ENCODE assay signal across 10 cellular contexts in the genomic region with DNA sequence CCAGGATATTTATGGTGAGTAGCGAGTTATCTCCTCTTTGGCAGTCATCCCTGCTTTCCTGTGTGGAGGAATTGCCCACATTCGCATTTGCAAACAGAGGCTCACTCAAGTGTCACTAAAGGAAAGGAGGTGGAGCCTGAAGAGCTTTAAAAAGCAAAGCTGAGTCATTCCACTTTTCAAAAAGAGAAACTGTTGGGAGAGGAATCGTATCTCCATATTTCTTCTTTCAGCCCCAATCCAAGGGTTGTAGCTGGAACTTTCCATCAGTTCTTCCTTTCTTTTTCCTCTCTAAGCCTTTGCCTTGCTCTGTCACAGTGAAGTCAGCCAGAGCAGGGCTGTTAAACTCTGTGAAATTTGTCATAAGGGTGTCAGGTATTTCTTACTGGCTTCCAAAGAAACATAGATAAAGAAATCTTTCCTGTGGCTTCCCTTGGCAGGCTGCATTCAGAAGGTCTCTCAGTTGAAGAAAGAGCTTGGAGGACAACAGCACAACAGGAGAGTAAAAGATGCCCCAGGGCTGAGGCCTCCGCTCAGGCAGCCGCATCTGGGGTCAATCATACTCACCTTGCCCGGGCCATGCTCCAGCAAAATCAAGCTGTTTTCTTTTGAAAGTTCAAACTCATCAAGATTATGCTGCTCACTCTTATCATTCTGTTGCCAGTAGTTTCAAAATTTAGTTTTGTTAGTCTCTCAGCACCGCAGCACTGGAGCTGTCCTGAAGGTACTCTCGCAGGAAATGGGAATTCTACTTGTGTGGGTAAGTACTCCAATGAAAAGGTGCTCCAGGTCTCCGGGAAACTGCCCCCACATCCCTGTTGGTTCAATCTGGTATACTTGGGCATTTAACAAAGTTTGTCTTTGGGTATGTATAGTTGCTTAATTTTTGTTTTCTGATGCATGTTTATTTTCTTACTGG. TPM values are rescaled to one million over a fixed set of nuclear protein-coding genes. Genes with fewer than 3 reads are reported as not detected.
DNase-seq lines count a peak whose midpoint lies in the region; ATAC-seq and TF ChIP-seq lines count a peak whose summit lies in the region.
"Had no signal": no experiment of that assay in that cellular context is flagged by ENCODE, and none has a peak within 500 bp of the region (broad histone marks: within the 10 kb centered on the region; RNA-seq: fewer than 3 reads in every experiment).

Gene EGF (plus strand): TSS at position 178 of the 916 bp plus-strand sequence. CDS start 453 bp downstream, at position 631.

- no peaks in the 10 kb centered on the region for H3K4me1 ChIP-seq in IMR-90 (ENCODE audit: control insufficient read depth, insufficient read depth, low read length)
- peaks cover 4% of the 10 kb centered on the region for H3K4me1 ChIP-seq in mesenchymal stem cell (ENCODE audit: control insufficient read depth, insufficient read depth, low read depth, low read length)

- CTCF ChIA-PET in IMR-90 (lab: Yijun Ruan, JAX) = no interaction called here

- no peak within 1 kb of the TSS for H2AK5ac ChIP-seq in IMR-90 (ENCODE audit: low read depth, low read length)
- H2AK5ac ChIP-seq in mesenchymal stem cell (ENCODE audit: low read length, severe bottlenecking) = no peak within 1 kb of the TSS

- WGBS in IMR-90 (ENCODE audit: extremely low coverage in 2 of 2, insufficient read length in 1 of 2), 2 experiments = 56% methylated on average over 3 of the region's 9 CpGs; no CpG with 5 or more reads in 1 of the 2 experiments
- WGBS in mesenchymal stem cell = 61% methylated on average over 9 of the region's 9 CpGs

- H3K9me3 Mint-ChIP-seq in stimulated activated naive B cell treated with anti-CD40 and anti-IgM and Interleukin-4, amounts not matched to agents 10 μg/mL and 1 μg/mL and 100 μg/mL, for 72 hours = no peaks in the 10 kb centered on the region

- POLR2A ChIA-PET in IMR-90 (lab: Charles Lee; ENCODE audit: unreplicated experiment) = no interaction called here

- TF ChIP-seq RAD21 in IMR-90 (IDR thresholded peaks at IDR 0.05; ENCODE audit: low read length) = no peak

- TF ChIP-seq CTCF in AG10803 (conservative IDR thresholded peaks at IDR 0.05; ENCODE audit: low read length) (no peak), IMR-90 (conservative IDR thresholded peaks at IDR 0.05; ENCODE audit: low read depth, low read length) (no peak), choroid plexus epithelial cell (conservative IDR thresholded peaks at IDR 0.05; ENCODE audit: low read depth, low read length) (no peak)

- H3K27me3 ChIP-seq in IMR-90 (ENCODE audit: control insufficient read depth, insufficient read depth, low read length) (peaks cover 1% of the 10 kb centered on the region; the same call in 1 of the 2 replicates), mesenchymal stem cell (ENCODE audit: control insufficient read depth in 1 of 2, insufficient read depth in 1 of 2, low read length in 2 of 2) (peaks cover 3 to 19% of the 10 kb centered on the region in 2 experiments)

- peak within 1 kb of the TSS; percentile 82 for H3K4me2 ChIP-seq in IMR-90 (ENCODE audit: low read depth, low read length)
- H3K4me2 ChIP-seq in mesenchymal stem cell (ENCODE audit: low read length, poor library complexity, severe bottlenecking) = peak within 1 kb of the TSS; percentile 36

- H3K4ac ChIP-seq in IMR-90 (ENCODE audit: low read depth, low read length) (peak within 1 kb of the TSS; percentile 42; the same call in 1 of the 2 replicates), mesenchymal stem cell (ENCODE audit: low read depth in 1 of 2, low read length in 2 of 2) (no peak within 1 kb of the TSS)

- no peak within 1 kb of the TSS for H2BK5ac ChIP-seq in IMR-90 (ENCODE audit: low read depth, low read length, poor library complexity, severe bottlenecking)
- H2BK5ac ChIP-seq in mesenchymal stem cell (ENCODE audit: low read depth, low read length, poor library complexity, severe bottlenecking) = no peak within 1 kb of the TSS

- peak within 1 kb of the TSS; percentile 21 to 82 for H2BK12ac ChIP-seq in mesenchymal stem cell (ENCODE audit: low read length in 2 of 2)

- DNase-seq in AG10803 (ENCODE audit: low read depth) = peak; percentile 26
- peak; percentile 50 for DNase-seq in IMR-90
- peak; percentile 49 for DNase-seq in choroid plexus epithelial cell (ENCODE audit: low read depth)
- peak; percentile 73 for DNase-seq in mesenchymal stem cell
- no peak for DNase-seq in stimulated activated naive B cell treated with anti-CD40 and anti-IgM and Interleukin-4, amounts not matched to agents 10 μg/mL and 1 μg/mL and 100 μg/mL, for 72 hours
- no peak for DNase-seq in stimulated activated CD4-positive, alpha-beta T cell treated with anti-CD3 and anti-CD28 coated beads, Interleukin-12 subunit alpha, Interleukin-12 subunit beta, amount 100 ng/mL, for 4 hours
- DNase-seq: stimulated activated CD4-positive, alpha-beta T cell treated with anti-CD3 and anti-CD28 coated beads, Interleukin-4, amount 100 ng/mL, for 1 hour had no signal

- H3K27me3 Mint-ChIP-seq in stimulated activated naive B cell treated with anti-CD40 and anti-IgM and Interleukin-4, amounts not matched to agents 10 μg/mL and 1 μg/mL and 100 μg/mL, for 72 hours = peaks cover 0 to 7% of the 10 kb centered on the region in 2 donors

- no peak within 1 kb of the TSS for H3K27ac Mint-ChIP-seq in stimulated activated naive B cell treated with anti-CD40 and anti-IgM and Interleukin-4, amounts not matched to agents 10 μg/mL and 1 μg/mL and 100 μg/mL, for 72 hours

- H3K9me3 ChIP-seq in IMR-90 (ENCODE audit: control insufficient read depth, insufficient read depth, low read length) (no peaks in the 10 kb centered on the region), mesenchymal stem cell (ENCODE audit: control insufficient read depth, low read length) (no peaks in the 10 kb centered on the region)

- H4K20me1 ChIP-seq in IMR-90 (ENCODE audit: insufficient read depth, low read length) = no peaks in the 10 kb centered on the region

- H3K36me3 ChIP-seq in IMR-90 (ENCODE audit: control insufficient read depth, insufficient read depth, low read length) = no peaks in the 10 kb centered on the region
- H3K36me3 ChIP-seq in mesenchymal stem cell (ENCODE audit: control insufficient read depth in 1 of 2, insufficient read depth in 2 of 2, low read depth in 1 of 2, low read length in 2 of 2) = no peaks in the 10 kb centered on the region

- dilution Hi-C loops in IMR-90 (cut with HindIII; ENCODE audit: low sequenced_read_pairs, unreplicated experiment) = no loop called here

- H4K91ac ChIP-seq in IMR-90 (ENCODE audit: insufficient read depth, low read depth, low read length) (no peak within 1 kb of the TSS), mesenchymal stem cell (ENCODE audit: low read length) (no peak within 1 kb of the TSS)

- H3K27ac ChIP-seq in IMR-90 (ENCODE audit: insufficient read depth, low read length) (no peak within 1 kb of the TSS), mesenchymal stem cell (ENCODE audit: low read length, poor library complexity, severe bottlenecking) (peak within 1 kb of the TSS; percentile 16)

- H3K9me1 ChIP-seq in IMR-90 (ENCODE audit: insufficient read depth, low read length) = no peaks in the 10 kb centered on the region; the same call in 1 of the 2 replicates

- no peak within 1 kb of the TSS for H3K4me3 Mint-ChIP-seq in stimulated activated naive B cell treated with anti-CD40 and anti-IgM and Interleukin-4, amounts not matched to agents 10 μg/mL and 1 μg/mL and 100 μg/mL, for 72 hours

- no peak within 1 kb of the TSS for H3K14ac ChIP-seq in IMR-90 (replicated peaks; ENCODE audit: low read depth, low read length)
- H3K14ac ChIP-seq in mesenchymal stem cell (ENCODE audit: low read length in 2 of 2) = peak within 1 kb of the TSS in 1 of 2 experiments; percentile 26

- ATAC-seq in IMR-90 (ENCODE audit: low read depth) = peak; percentile 79
- no peak for ATAC-seq in stimulated activated naive B cell treated with anti-CD40 and anti-IgM and Interleukin-4, amounts not matched to agents 10 μg/mL and 1 μg/mL and 100 μg/mL, for 72 hours (replicated peaks)
- no peak for ATAC-seq in HG03025 (IDR thresholded peaks at IDR 0.05; ENCODE audit: low FRiP score, unreplicated experiment)
- ATAC-seq in HG03442 (IDR thresholded peaks at IDR 0.05; ENCODE audit: unreplicated experiment) = no peak

- no TSS peak for BruUV-seq in IMR-90 (replicated peaks; lab: Mats Ljungman, UMichigan)

- in situ Hi-C loops in IMR-90 (cut with MboI; ENCODE audit: low sequenced_read_pairs) = no loop called here

- no peaks in the 10 kb centered on the region for H3K36me3 Mint-ChIP-seq in stimulated activated naive B cell treated with anti-CD40 and anti-IgM and Interleukin-4, amounts not matched to agents 10 μg/mL and 1 μg/mL and 100 μg/mL, for 72 hours

- no peak for TF ChIP-seq POLR2A in IMR-90 (IDR thresholded peaks at IDR 0.05; ENCODE audit: low read depth, low read length)

- no peak within 1 kb of the TSS for H4K5ac ChIP-seq in IMR-90 (ENCODE audit: low read depth, low read length)

- H3K23ac ChIP-seq in IMR-90 (ENCODE audit: low read depth, low read length) (no peak within 1 kb of the TSS), mesenchymal stem cell (ENCODE audit: low read length in 2 of 2) (no peak within 1 kb of the TSS)

- H2BK20ac ChIP-seq in IMR-90 (ENCODE audit: low read depth, low read length) = no peak within 1 kb of the TSS

- no peak within 1 kb of the TSS; the same call in 2 of the 3 replicates for H2BK15ac ChIP-seq in IMR-90 (ENCODE audit: low read depth, low read length)
- no peak within 1 kb of the TSS for H2BK15ac ChIP-seq in mesenchymal stem cell (ENCODE audit: low read depth, poor library complexity, severe bottlenecking)

- intact Hi-C loops in IMR-90 (cut with micrococcal nuclease) = no loop called here

- no peaks in the 10 kb centered on the region for H3K79me1 ChIP-seq in IMR-90 (ENCODE audit: low read depth in 1 of 2, low read length in 2 of 2)
- no peaks in the 10 kb centered on the region for H3K79me1 ChIP-seq in mesenchymal stem cell (replicated peaks; ENCODE audit: low read length, poor library complexity, severe bottlenecking)

- no peak within 1 kb of the TSS for H2AK9ac ChIP-seq in IMR-90 (replicated peaks; ENCODE audit: low read depth, low read length, poor library complexity)

- H2AFZ ChIP-seq in IMR-90 (replicated peaks; ENCODE audit: low read length, poor library complexity) (peak within 1 kb of the TSS; percentile 77), mesenchymal stem cell (ENCODE audit: low read depth, low read length) (no peak within 1 kb of the TSS)

- peak within 1 kb of the TSS in 1 of 2 experiments; percentile 71; a peak in 1 of 4 replicates for H4K8ac ChIP-seq in IMR-90 (ENCODE audit: low read depth in 2 of 2, low read length in 2 of 2)
- H4K8ac ChIP-seq in mesenchymal stem cell (ENCODE audit: low read length) = peak within 1 kb of the TSS; percentile 23

- 0 out of 2 replicates have a peak within 1 kb of the TSS, but pooled peaks have one; percentile 16 for H2BK120ac ChIP-seq in IMR-90 (ENCODE audit: low read depth, low read length)
- no peak within 1 kb of the TSS for H2BK120ac ChIP-seq in mesenchymal stem cell (ENCODE audit: low read depth, low read length)

- H3K4me1 Mint-ChIP-seq in stimulated activated naive B cell treated with anti-CD40 and anti-IgM and Interleukin-4, amounts not matched to agents 10 μg/mL and 1 μg/mL and 100 μg/mL, for 72 hours = peaks cover 2 to 6% of the 10 kb centered on the region in 2 donors

- H3K9ac ChIP-seq in IMR-90 (ENCODE audit: low read depth, low read length) = no peak within 1 kb of the TSS
- H3K9ac ChIP-seq in mesenchymal stem cell (ENCODE audit: low read length) = peak within 1 kb of the TSS; percentile 63

- H3K18ac ChIP-seq in IMR-90 (ENCODE audit: low read depth, low read length) = peak within 1 kb of the TSS; percentile 45; the same call in 1 of the 2 replicates
- H3K18ac ChIP-seq in mesenchymal stem cell (ENCODE audit: low read depth in 1 of 2, low read length in 2 of 2) = peak within 1 kb of the TSS in 1 of 2 experiments; percentile 74

- H3K4me3 ChIP-seq in AG10803 (ENCODE audit: low read length) (no peak within 1 kb of the TSS), IMR-90 (ENCODE audit: insufficient read depth, low read depth, low read length) (peak within 1 kb of the TSS; percentile 25; the same call in 1 of the 2 replicates), choroid plexus epithelial cell (ENCODE audit: low read depth, low read length) (no peak within 1 kb of the TSS), mesenchymal stem cell (ENCODE audit: insufficient read depth in 1 of 2, low read depth in 1 of 2, low read length in 2 of 2) (peak within 1 kb of the TSS in 1 of 2 experiments; percentile 60)

- no peak within 1 kb of the TSS for H3K56ac ChIP-seq in IMR-90 (ENCODE audit: extremely low read depth, insufficient read depth, low read length)

RNA-seq across cellular contexts. Expression of gene EGF, which starts in this region (rescaled TPM):
- 2.2 and 4.2 TPM in 2 replicates for total RNA-seq in IMR-90 (2012; rRNA removed)
- 1.7 TPM in 2 replicates for polyA plus RNA-seq in IMR-90 (2012; rRNA removed)
- 0.62 and 0.83 TPM in 2 replicates for polyA plus RNA-seq in IMR-90 (2012; cell fraction: cytosol; rRNA removed)
- polyA plus RNA-seq in IMR-90 (2012; cell fraction: nucleus; rRNA removed; ENCODE audit: low replicate concordance) = 1.2 and 3.4 TPM in 2 replicates
- polyA plus RNA-seq in mesenchymal stem cell (2013, experiment 1 of 2) = 0.95 TPM
- polyA plus RNA-seq in mesenchymal stem cell (2013, experiment 2 of 2) = 0.77 TPM
- total RNA-seq: T-helper 2 cell treated with Interferon-gamma antibody and Interleukin-4, amounts not matched to agents 100 ng/mL and 5 ng/mL, for 36 hours had no signal

Comparison
In these comparisons a context has a peak if more than half of its experiments do, and no peak if none do; other contexts are left out.
1. DNase-seq: peak in AG10803 (single experiment), IMR-90 (single experiment), choroid plexus epithelial cell (single experiment) and mesenchymal stem cell (single experiment); none in stimulated activated naive B cell treated with anti-CD40 and anti-IgM and Interleukin-4, amounts not matched to agents 10 μg/mL and 1 μg/mL and 100 μg/mL, for 72 hours (single experiment) and stimulated activated CD4-positive, alpha-beta T cell treated with anti-CD3 and anti-CD28 coated beads, Interleukin-12 subunit alpha, Interleukin-12 subunit beta, amount 100 ng/mL, for 4 hours (single experiment).